15 cellular contexts compared by ENCODE assay signal in genomic region chr22:19775496-19776325, GRCh38. TPM values are rescaled to one million over a fixed set of nuclear protein-coding genes. Genes with fewer than 3 reads are reported as not detected.
"Had no signal": no experiment of that assay in that cellular context is flagged by ENCODE, and none has a peak within 500 bp of the region (broad histone marks: within the 10 kb centered on the region; RNA-seq: fewer than 3 reads in every experiment).

No MANE protein-coding gene starts in this region.

- H3K36me3 ChIP-seq: cardiac muscle cell, colonic mucosa, ovary, tibial artery, uterus had no signal

- H3K9me3 ChIP-seq: colonic mucosa, ovary, tibial artery, uterus had no signal

- H3K27me3 ChIP-seq: ovary, uterus had no signal

- FAIRE-seq: endothelial cell of umbilical vein had no signal

- H3K4me3 ChIP-seq: cardiac muscle cell, colonic mucosa, ovary, tibial artery, uterus had no signal

- H3K4me1 ChIP-seq: colonic mucosa, tibial artery, uterus had no signal

- DNase-seq: activated CD4-positive, alpha-beta memory T cell treated with anti-CD3 and anti-CD28 coated beads for 36 hours; activated gamma-delta T cell; activated T-cell treated with anti-CD3 and anti-CD28 coated beads, Interleukin-2, amount 50 U/mL, for 48 hours; colonic mucosa; effector CD4-positive, alpha-beta T cell; foreskin melanocyte; head of caudate nucleus; stimulated activated CD4-positive, alpha-beta T cell treated with anti-CD3 and anti-CD28 coated beads, Interleukin-4, amount 100 ng/mL, for 4 hours; T-helper 9 cell; tibial artery; uterus had no signal

- H3K27ac ChIP-seq: cardiac muscle cell, colonic mucosa, ovary, tibial artery, uterus had no signal

RNA-seq across cellular contexts. Expression of gene TBX1, which starts 15.1 kb away (rescaled TPM):
- total RNA-seq: activated CD4-positive, alpha-beta memory T cell treated with anti-CD3 and anti-CD28 coated beads for 36 hours had no signal
- polyA plus RNA-seq: neural cell had no signal

RNA-seq across cellular contexts. Expression of gene GP1BB, which starts 52.4 kb away (rescaled TPM):
- total RNA-seq: activated CD4-positive, alpha-beta memory T cell treated with anti-CD3 and anti-CD28 coated beads for 36 hours had no signal
